In genomic region chr1:81598623-81599022, GRCh38 we compare ENCODE assay signal across 20 cellular contexts.
"Had no signal": no experiment of that assay in that cellular context is flagged by ENCODE, and none has a peak within 500 bp of the region (broad histone marks: within the 10 kb centered on the region; RNA-seq: fewer than 3 reads in every experiment).

No MANE protein-coding gene starts in this region.

- ATAC-seq: activated T-helper 17 cell treated with anti-CD3 and anti-CD28 coated beads, Interleukin-2, amount 50 U/mL, for 72 hours; gastroesophageal sphincter; natural killer cell; stimulated activated naive B cell treated with anti-CD40 and anti-IgM and Interleukin-4, amounts not matched to agents 10 μg/mL and 1 μg/mL and 100 μg/mL, for 72 hours; upper lobe of right lung had no signal

- DNase-seq: activated CD4-positive, alpha-beta T cell treated with anti-CD3 and anti-CD28 coated beads for 1 hour; activated CD4-positive, alpha-beta T cell treated with anti-CD3 and anti-CD28 coated beads, Interleukin-2, amount 50 U/mL, for 4 hours; activated CD8-positive, alpha-beta memory T cell treated with anti-CD3 and anti-CD28 coated beads for 24 hours; activated CD8-positive, alpha-beta memory T cell treated with anti-CD3 and anti-CD28 coated beads, Interleukin-2, amount 50 U/mL, for 4 hours; activated naive CD4-positive, alpha-beta T cell treated with anti-CD3 and anti-CD28 coated beads for 36 hours; activated naive CD8-positive, alpha-beta T cell treated with anti-CD3 and anti-CD28 coated beads, Interleukin-2, amount 10 ng/mL, durations not matched to agents 7 days and 5 days; activated T-cell treated with anti-CD3 and anti-CD28 coated beads, Interleukin-2, amount 50 U/mL, for 24 hours; amygdala; cerebellar nuclear complex; head of caudate nucleus; hypothalamus; midbrain; natural killer cell; stimulated activated CD4-positive, alpha-beta T cell treated with anti-CD3 and anti-CD28 coated beads, Interleukin-2, amount 100 ng/mL, for 48 hours; stimulated activated CD8-positive, alpha-beta memory T cell treated with anti-CD3 and anti-CD28 coated beads, Interleukin-4, amount 100 ng/mL, for 48 hours; stimulated activated naive B cell treated with anti-CD40 and anti-IgM and Interleukin-4, amounts not matched to agents 10 μg/mL and 1 μg/mL and 100 μg/mL, for 72 hours; T-helper 9 cell; upper lobe of right lung had no signal
